Comparison of ENCODE assay signal across 8 cellular contexts in the genomic region with DNA sequence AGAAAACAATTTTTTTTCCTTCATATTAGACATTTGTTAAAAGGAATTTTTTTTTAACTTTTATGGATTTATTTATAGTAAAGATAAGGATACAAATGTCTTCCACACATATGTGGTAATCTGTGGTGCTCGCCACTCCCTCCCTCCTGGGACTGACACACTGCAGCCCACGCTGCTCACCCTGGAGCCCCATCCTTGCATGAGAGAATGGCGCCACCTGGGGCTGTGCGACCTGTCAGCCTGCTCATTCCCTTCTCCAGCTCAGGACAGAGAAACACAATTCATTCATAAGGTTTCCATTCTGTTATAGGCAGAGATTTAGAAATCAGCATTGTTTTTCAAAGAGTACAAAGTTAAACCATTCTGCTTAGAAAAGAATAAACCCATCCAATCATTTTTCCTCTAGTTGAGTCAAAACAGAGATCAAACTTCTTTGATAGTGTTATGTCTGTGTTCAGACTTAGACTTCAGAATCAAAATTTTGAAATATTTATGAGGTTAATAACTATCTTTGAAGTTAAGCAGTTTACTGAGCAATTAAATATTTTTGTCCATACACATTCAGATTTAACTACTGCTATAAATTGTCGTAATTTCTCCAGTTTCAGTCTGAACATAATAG. TPM values are rescaled to one million over a fixed set of nuclear protein-coding genes. Genes with fewer than 3 reads are reported as not detected.
DNase-seq lines count a peak whose midpoint lies in the region; ATAC-seq and TF ChIP-seq lines count a peak whose summit lies in the region.

No MANE protein-coding gene starts in this region.

- H3K27me3 ChIP-seq in Karpas-422 (ENCODE audit: low read length), result no peaks in the 10 kb centered on the region

- H3K4me3 ChIP-seq in Karpas-422 (ENCODE audit: low read length) (no peak overlapping the region), fibroblast of pulmonary artery (replicated peaks; ENCODE audit: low read depth, low read length) (no peak overlapping the region)

- no peaks in the 10 kb centered on the region for H4K20me1 ChIP-seq in Karpas-422 (ENCODE audit: insufficient read depth, low read depth, low read length)

- no peak overlapping the region for H3K9ac ChIP-seq in Karpas-422 (ENCODE audit: low read length)

- H3K4me1 ChIP-seq in Karpas-422 (ENCODE audit: low read length), result peaks cover 14% of the 10 kb centered on the region

- peaks cover 20% of the 10 kb centered on the region for H3K79me2 ChIP-seq in Karpas-422 (ENCODE audit: low read length)

- H2AFZ ChIP-seq in Karpas-422 (ENCODE audit: low read length), result no peak overlapping the region

- no peaks in the 10 kb centered on the region for H3K9me3 ChIP-seq in Karpas-422 (ENCODE audit: low read length)

- no peaks in the 10 kb centered on the region for H3K9me2 ChIP-seq in Karpas-422 (replicated peaks; ENCODE audit: insufficient read depth, low read length)

- H3K4me2 ChIP-seq in Karpas-422 (ENCODE audit: low read depth, low read length, poor library complexity, severe bottlenecking), result no peak overlapping the region

- no peak for ATAC-seq in activated CD4-positive, CD25-positive, alpha-beta regulatory T cell treated with anti-CD3 and anti-CD28 coated beads, Interleukin-2, amount 50 U/mL, for 24 hours
- ATAC-seq in GM21786 (IDR thresholded peaks at IDR 0.05; ENCODE audit: unreplicated experiment) (no peak), HG03378 (IDR thresholded peaks at IDR 0.05; ENCODE audit: unreplicated experiment) (no peak)

- TF ChIP-seq CTCF in fibroblast of pulmonary artery (IDR thresholded peaks at IDR 0.05; ENCODE audit: low read length, missing control alignments), result peak; percentile 40

- no peak overlapping the region for H3K27ac ChIP-seq in Karpas-422 (ENCODE audit: low read length)

- peak; percentile 41 for DNase-seq in EH (ENCODE audit: low read depth)
- peak; percentile 72 for DNase-seq in Karpas-422
- peak; percentile 53 for DNase-seq in activated CD4-positive, alpha-beta T cell treated with anti-CD3 and anti-CD28 coated beads for 48 hours
- DNase-seq in fibroblast of pulmonary artery (ENCODE audit: low read depth), result peak; percentile 62
- DNase-seq in pons (ENCODE audit: low spot score), result peak; percentile 64

- peaks cover 29% of the 10 kb centered on the region for H3K36me3 ChIP-seq in Karpas-422 (ENCODE audit: insufficient read depth, low read length)

RNA-seq across cellular contexts. Expression of a gene that starts 42.8 kb away (rescaled TPM):
- total RNA-seq in Karpas-422 (2014; rRNA removed; shearing (Covaris generic); ENCODE audit: low replicate concordance), result 163 and 179 TPM in 2 replicates
